8 cellular contexts compared by ENCODE assay signal in the genomic region with DNA sequence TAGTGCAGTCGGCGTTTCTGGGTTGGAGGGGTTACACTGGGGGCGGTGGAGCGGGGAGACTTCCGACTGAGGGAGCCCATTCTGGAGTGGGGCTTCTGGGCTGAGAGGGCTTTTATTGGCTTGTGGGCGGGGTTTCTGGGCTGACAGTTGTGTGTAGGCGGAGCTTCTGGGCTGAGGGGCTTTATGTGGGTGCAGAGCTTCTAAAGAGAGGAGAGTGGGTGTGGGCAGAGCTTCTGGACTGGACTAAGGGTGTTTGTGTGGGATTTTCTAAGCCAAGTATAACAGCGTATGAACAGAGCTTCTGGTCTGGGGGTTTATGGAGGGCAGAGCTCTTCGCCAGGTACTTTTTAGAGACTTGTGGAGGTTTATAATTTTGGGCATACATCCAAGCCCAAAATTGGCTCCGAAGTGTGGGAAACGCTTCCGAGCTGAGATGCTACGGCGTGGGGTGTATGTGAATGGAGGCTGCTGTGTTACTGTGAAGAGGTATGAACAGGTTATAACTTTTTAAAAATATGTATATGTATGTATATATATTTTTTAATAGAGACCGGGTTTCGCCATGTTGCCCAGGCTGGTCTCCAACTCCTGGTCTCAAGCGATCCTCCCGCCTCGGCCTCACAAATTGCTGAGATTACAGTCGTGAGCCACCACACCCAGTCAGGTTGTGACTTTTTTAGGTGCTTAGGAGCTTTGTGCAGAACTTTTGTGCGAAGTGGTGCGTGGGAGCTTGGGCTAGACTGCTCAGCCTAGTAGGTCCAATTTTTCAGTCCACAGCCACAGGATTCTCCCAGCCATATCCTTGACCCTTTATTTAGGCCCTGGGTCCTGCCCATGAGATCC. TPM values are rescaled to one million over a fixed set of nuclear protein-coding genes. Genes with fewer than 3 reads are reported as not detected.
DNase-seq lines count a peak whose midpoint lies in the region; ATAC-seq and TF ChIP-seq lines count a peak whose summit lies in the region.

No MANE protein-coding gene starts in this region.

- H3K79me2 ChIP-seq in H9 (ENCODE audit: insufficient read depth, low read length) = no peaks in the 10 kb centered on the region; the same call in 1 of the 2 replicates

- no peak for DNase-seq in BE2C
- no peak for DNase-seq in H9
- no peak for DNase-seq in suprapubic skin (ENCODE audit: low spot score in 2 of 2)
- no peak for DNase-seq in stimulated activated CD4-positive, alpha-beta T cell treated with anti-CD3 and anti-CD28 coated beads, Interleukin-4, amount 100 ng/mL, for 24 hours
- no peak for DNase-seq in T1000 (lab: John Stamatoyannopoulos, UW)

- H3K4me3 ChIP-seq in BE2C (ENCODE audit: low read depth, low read length) = peak overlapping the region; percentile 66
- H3K4me3 ChIP-seq in iPS-20b (ENCODE audit: low read length) = peak overlapping the region; percentile 81
- H3K4me3 ChIP-seq in suprapubic skin = peak overlapping the region; percentile 84

- no peak overlapping the region for H2BK120ac ChIP-seq in H9 (ENCODE audit: low read depth, low read length, poor library complexity, severe bottlenecking)

- H3K27ac ChIP-seq in H9 (ENCODE audit: insufficient read length, low read depth, low read length) (no peak overlapping the region), iPS-20b (ENCODE audit: low read length) (no peak overlapping the region), suprapubic skin (peak overlapping the region; percentile 84)

- H3K36me3 Mint-ChIP-seq in H9 (ENCODE audit: insufficient read depth in 1 of 3, low read depth in 3 of 3) = peaks cover 17 to 40% (median 31%) of the 10 kb centered on the region in 3 experiments
- no peaks in the 10 kb centered on the region for H3K36me3 Mint-ChIP-seq in activated naive CD8-positive, alpha-beta T cell

- no peak overlapping the region for H2BK15ac ChIP-seq in H9 (ENCODE audit: low read depth, low read length)

- no peaks in the 10 kb centered on the region for H4K20me1 ChIP-seq in H9 (ENCODE audit: control insufficient read depth, insufficient read depth, insufficient read length)

- H3K4me3 Mint-ChIP-seq in H9 = peak overlapping the region; percentile 86 to 92
- peak overlapping the region; percentile 94 for H3K4me3 Mint-ChIP-seq in activated naive CD8-positive, alpha-beta T cell

- no peak overlapping the region for H4K8ac ChIP-seq in H9 (replicated peaks; ENCODE audit: insufficient read length, low read depth, low read length)

- no peak overlapping the region for H3T11ph ChIP-seq in H9 (ENCODE audit: low read length)

- no peaks in the 10 kb centered on the region for H3K9me3 ChIP-seq in BE2C
- no peaks in the 10 kb centered on the region for H3K9me3 ChIP-seq in H9 (ENCODE audit: control insufficient read depth, low read depth, low read length)
- no peaks in the 10 kb centered on the region for H3K9me3 ChIP-seq in iPS-20b (ENCODE audit: insufficient read depth, low read depth, low read length)
- H3K9me3 ChIP-seq in suprapubic skin = no peaks in the 10 kb centered on the region

- WGBS in H9 (ENCODE audit: extremely low coverage, insufficient read length, low lambda C conversion rate) = no CpG with 5 or more reads among the region's 22 CpGs
- WGBS in suprapubic skin = 50% methylated on average over 17 of the region's 22 CpGs

- no peak overlapping the region for H2BK20ac ChIP-seq in H9 (ENCODE audit: low read depth, low read length, poor library complexity, severe bottlenecking)

- peak overlapping the region; percentile 28 to 50 (median 43); a peak in 5 of 7 replicates for H3K27ac Mint-ChIP-seq in H9
- peak overlapping the region; percentile 93 for H3K27ac Mint-ChIP-seq in activated naive CD8-positive, alpha-beta T cell

- H3K4ac ChIP-seq in H9 (ENCODE audit: low read depth, low read length) = no peak overlapping the region

- H3K27me3 ChIP-seq in BE2C = no peaks in the 10 kb centered on the region
- H3K27me3 ChIP-seq in H9 (ENCODE audit: insufficient read depth, low read length) = no peaks in the 10 kb centered on the region
- no peaks in the 10 kb centered on the region for H3K27me3 ChIP-seq in iPS-20b (ENCODE audit: insufficient read depth, low read length)
- no peaks in the 10 kb centered on the region for H3K27me3 ChIP-seq in suprapubic skin

- no peak for TF ChIP-seq EP300 in suprapubic skin (IDR thresholded peaks at IDR 0.05)

- no peak overlapping the region for H3K14ac ChIP-seq in H9 (ENCODE audit: insufficient read depth, low read length)

- H3K4me1 ChIP-seq in BE2C (no peaks in the 10 kb centered on the region), H9 (ENCODE audit: insufficient read depth, low read length) (peaks cover 4% of the 10 kb centered on the region; the same call in 1 of the 2 replicates), iPS-20b (ENCODE audit: insufficient read depth, low read length) (peaks cover 16% of the 10 kb centered on the region), suprapubic skin (peaks cover 25% of the 10 kb centered on the region)

- H3K4me1 Mint-ChIP-seq in H9 = peaks cover 22 to 23% of the 10 kb centered on the region in 2 experiments
- H3K4me1 Mint-ChIP-seq in activated naive CD8-positive, alpha-beta T cell (ENCODE audit: low read depth) = peaks cover 34% of the 10 kb centered on the region

- H3K4me2 ChIP-seq in H9 (ENCODE audit: insufficient read depth, insufficient read length, low read length) = peak overlapping the region; percentile 84

- no peak overlapping the region for H3K9ac ChIP-seq in H9 (ENCODE audit: extremely low read depth, insufficient read length, low read length)
- H3K9ac ChIP-seq in iPS-20b (ENCODE audit: low read depth, low read length) = peak overlapping the region; percentile 36; the same call in 1 of the 2 replicates

- ATAC-seq in HG03280 (IDR thresholded peaks at IDR 0.05; ENCODE audit: unreplicated experiment) = no peak

- no peak overlapping the region for H3K56ac ChIP-seq in H9 (ENCODE audit: insufficient read length, low read depth, low read length)

- no peak overlapping the region for H4K91ac ChIP-seq in H9 (ENCODE audit: insufficient read length, low read depth, low read length)

- H4K5ac ChIP-seq in H9 (ENCODE audit: insufficient read length, low read depth, low read length) = no peak overlapping the region

- peaks cover 9% of the 10 kb centered on the region for H3K23me2 ChIP-seq in H9 (ENCODE audit: insufficient read length, low read depth, low read length, poor library complexity, severe bottlenecking)

- H3K36me3 ChIP-seq in BE2C = peaks cover 7% of the 10 kb centered on the region
- H3K36me3 ChIP-seq in iPS-20b (ENCODE audit: insufficient read depth, low read depth, low read length) = peaks cover 38% of the 10 kb centered on the region
- H3K36me3 ChIP-seq in suprapubic skin = peaks cover 38% of the 10 kb centered on the region

- H3K23ac ChIP-seq in H9 (ENCODE audit: insufficient read length, low read depth, low read length) = no peak overlapping the region

- no peaks in the 10 kb centered on the region for H3K9me3 Mint-ChIP-seq in H9
- H3K9me3 Mint-ChIP-seq in activated naive CD8-positive, alpha-beta T cell (ENCODE audit: low read depth) = no peaks in the 10 kb centered on the region

- H2BK12ac ChIP-seq in H9 (ENCODE audit: insufficient read length, low read depth, low read length) = no peak overlapping the region

- TF ChIP-seq CTCF in BE2C (IDR thresholded peaks at IDR 0.05; ENCODE audit: low read depth, low read length) = no peak; the same call in 1 of the 2 replicates
- TF ChIP-seq CTCF in H9 (conservative IDR thresholded peaks at IDR 0.05) = peak; percentile 60; the same call in 1 of the 3 replicates
- peak; percentile 2 to 17 for TF ChIP-seq CTCF in suprapubic skin (IDR thresholded peaks at IDR 0.05)

- TF ChIP-seq POLR2A in suprapubic skin (IDR thresholded peaks at IDR 0.05) = no peak

- no peak overlapping the region for H2AK5ac ChIP-seq in H9 (ENCODE audit: insufficient read length, low read length)

- H3K79me1 ChIP-seq in H9 (ENCODE audit: insufficient read depth, low read depth, low read length, poor library complexity, severe bottlenecking) = no peaks in the 10 kb centered on the region

- H2BK5ac ChIP-seq in H9 (ENCODE audit: insufficient read length, low read length) = no peak overlapping the region

- H2AFZ ChIP-seq in H9 (ENCODE audit: low read length) = no peak overlapping the region

- H3K27me3 Mint-ChIP-seq in H9 (ENCODE audit: low read depth) = peaks cover 11% of the 10 kb centered on the region
- no peaks in the 10 kb centered on the region for H3K27me3 Mint-ChIP-seq in activated naive CD8-positive, alpha-beta T cell

- H3K18ac ChIP-seq in H9 (ENCODE audit: insufficient read length, low read depth, low read length) = no peak overlapping the region

RNA-seq across cellular contexts. Expression of gene TMEM39B, which starts 0.9 kb away (rescaled TPM):
- polyA plus RNA-seq in BE2C (2012; ENCODE audit: insufficient read depth, insufficient read length, low read depth) = 24.7 TPM
- 25.0 and 27.4 TPM in 2 replicates for total RNA-seq in H9 (2021)
- 1 to 10 TPM; 6.0 to 7.9 (median 6.9) TPM for total RNA-seq in suprapubic skin

RNA-seq across cellular contexts. Expression of gene KPNA6, which starts 34.2 kb away (rescaled TPM):
- 8.3 TPM for polyA plus RNA-seq in BE2C (2012; ENCODE audit: insufficient read depth, insufficient read length, low read depth)
- 114 TPM in 2 replicates for total RNA-seq in H9 (2021)
- 10 to 100 TPM; 42.4 to 52.3 (median 46.5) TPM for total RNA-seq in suprapubic skin

RNA-seq across cellular contexts. Expression of gene KHDRBS1, which starts 59.9 kb away (rescaled TPM):
- polyA plus RNA-seq in BE2C (2012; ENCODE audit: insufficient read depth, insufficient read length, low read depth) = 104 TPM
- 267 and 273 TPM in 2 replicates for total RNA-seq in H9 (2021)
- 10 to 100 TPM; 57.2 to 85.2 (median 64.3) TPM for total RNA-seq in suprapubic skin
